13 cellular contexts compared by ENCODE assay signal in genomic region chr3:116148881-116149530, GRCh38.
A peak's percentile ranks its signal among the peaks of the same experiment; 100 is the strongest.
DNase-seq lines count a peak whose midpoint lies in the region; FAIRE-seq and TF ChIP-seq lines count a peak whose summit lies in the region.
"Had no signal": no experiment of that assay in that cellular context is flagged by ENCODE, and none has a peak within 500 bp of the region (broad histone marks: within the 10 kb centered on the region; RNA-seq: fewer than 3 reads in every experiment).

No MANE protein-coding gene starts in this region.

- no peaks in the 10 kb centered on the region for H3K9me2 ChIP-seq in Karpas-422 (replicated peaks; ENCODE audit: insufficient read depth, low read length)

- H4K20me1 ChIP-seq in H1 (replicated peaks in 1 of 2; ENCODE audit: control insufficient read depth in 1 of 2, insufficient read depth in 2 of 2, low read length in 2 of 2) (no peaks in the 10 kb centered on the region), Karpas-422 (ENCODE audit: insufficient read depth, low read depth, low read length) (no peaks in the 10 kb centered on the region)

- POLR2A ChIA-PET in H1 (lab: Charles Lee; ENCODE audit: partially characterized antibody) = no interaction called here

- H2BK5ac ChIP-seq in H1 (ENCODE audit: low read depth, low read length) = no peak overlapping the region

- H4K5ac ChIP-seq in H1 (ENCODE audit: insufficient read length, low read depth, low read length) = no peak overlapping the region

- H3K27me3 ChIP-seq in H1 (replicated peaks in 1 of 4; ENCODE audit: control insufficient read depth in 3 of 4, extremely low read depth in 1 of 4, insufficient read depth in 3 of 4, low read length in 3 of 4) (no peaks in the 10 kb centered on the region), Karpas-422 (ENCODE audit: low read length) (no peaks in the 10 kb centered on the region)

- no peak overlapping the region for H4K8ac ChIP-seq in H1 (ENCODE audit: extremely low read depth, insufficient read depth, low read length)

- no peak for TF ChIP-seq RAD21 in H1 (IDR thresholded peaks at IDR 0.05 in 1 of 2, conservative IDR thresholded peaks at IDR 0.05 in 1 of 2; ENCODE audit: low read depth in 2 of 2, low read length in 2 of 2)

- H2BK120ac ChIP-seq in H1 (replicated peaks; ENCODE audit: low read depth, low read length) = no peak overlapping the region

- H3K79me1 ChIP-seq in H1 (ENCODE audit: low read depth, low read length) = no peaks in the 10 kb centered on the region

- FAIRE-seq in H1 (lab: Jason Lieb, UNC) = no peak
- no peak for FAIRE-seq in D721Med (lab: Jason Lieb, UNC)

- H3K36me3 ChIP-seq in H1 (ENCODE audit: control insufficient read depth in 2 of 4, insufficient read depth in 4 of 4, low read length in 3 of 4) = peaks cover 0 to 3% (median 0%) of the 10 kb centered on the region in 4 experiments; a peak in 2 of 8 replicates
- H3K36me3 ChIP-seq in Karpas-422 (ENCODE audit: insufficient read depth, low read length) = no peaks in the 10 kb centered on the region

- no peak overlapping the region for H3K56ac ChIP-seq in H1 (replicated peaks; ENCODE audit: insufficient read length, low read depth, low read length)

- 0 out of 2 replicates have a peak overlapping the region, but pooled peaks have one; percentile 34 for H2BK12ac ChIP-seq in H1 (ENCODE audit: low read depth, low read length)

- H3K23me2 ChIP-seq in H1 (ENCODE audit: low read depth, low read length) = no peaks in the 10 kb centered on the region

- CTCF ChIA-PET in H1 (lab: Charles Lee; ENCODE audit: partially characterized antibody) = interaction anchor here (0.8 to 1.8 kb wide), 3 partner anchors 9 to 368 kb away, joined by 3 to 6 read pairs (median 5); no protein-coding TSS in a partner anchor

- no peak overlapping the region for H3K14ac ChIP-seq in H1 (ENCODE audit: insufficient read length)

- H3K79me2 ChIP-seq in H1 (ENCODE audit: control insufficient read depth in 1 of 2, insufficient read depth in 2 of 2, low read length in 2 of 2) = no peaks in the 10 kb centered on the region
- no peaks in the 10 kb centered on the region for H3K79me2 ChIP-seq in Karpas-422 (ENCODE audit: low read length)

- DNase-seq in H4 (ENCODE audit: low spot score) = peak; percentile 73
- DNase-seq in NCI-H2227 (lab: John Stamatoyannopoulos, UW; ENCODE audit: unreplicated experiment) = peak; percentile 36
- no peak for DNase-seq in H1 (ENCODE audit: low read depth in 1 of 2, low spot score in 2 of 2)
- DNase-seq in renal cortical epithelial cell (ENCODE audit: low read depth) = peak; percentile 87
- no peak for DNase-seq in D721Med (ENCODE audit: insufficient read length, low spot score)
- no peak for DNase-seq in Karpas-422
- DNase-seq in D341Med (ENCODE audit: low spot score) = no peak
- DNase-seq: activated CD4-positive, alpha-beta T cell treated with anti-CD3 and anti-CD28 coated beads, Interleukin-2, amount 10 ng/mL, durations not matched to agents 7 days and 5 days; activated naive CD4-positive, alpha-beta T cell treated with anti-CD3 and anti-CD28 coated beads, Interleukin-2, amount 50 U/mL, for 16 hours; DMS79; mucosa of descending colon; NCI-H526 treated with DMSO at 0.1 percent for 48 hours; stimulated activated CD8-positive, alpha-beta memory T cell treated with anti-CD3 and anti-CD28 coated beads, Interleukin-4, amount 100 ng/mL, for 48 hours had no signal

- H3K9me3 ChIP-seq in H1 (ENCODE audit: insufficient read depth in 2 of 2, low read depth in 1 of 2, low read length in 1 of 2) = peaks cover 4 to 7% of the 10 kb centered on the region in 2 experiments; a peak in 3 of 4 replicates
- 0 out of 2 replicates have a peak, but pooled peaks cover 3% of the 10 kb centered on the region for H3K9me3 ChIP-seq in Karpas-422 (ENCODE audit: low read length)
- H3K9me3 ChIP-seq: mucosa of descending colon had no signal

- no peak overlapping the region for H3K23ac ChIP-seq in H1 (ENCODE audit: insufficient read length)

- WGBS in H1 (ENCODE audit: extremely low coverage in 1 of 2, insufficient coverage in 1 of 2, insufficient read length in 1 of 2, insufficient replicate concordance in 2 of 2, low coverage in 1 of 2, low lambda C conversion rate in 2 of 2, missing lambda C conversion rate in 1 of 2), 2 experiments = 87% methylated on average over 4 of the region's 4 CpGs; no CpG with 5 or more reads in 1 of the 2 experiments

- H3K27ac ChIP-seq in H1 (ENCODE audit: low read depth, low read length) = no peak overlapping the region
- no peak overlapping the region for H3K27ac ChIP-seq in Karpas-422 (ENCODE audit: low read length)

- no peak overlapping the region for H3K4ac ChIP-seq in H1 (replicated peaks; ENCODE audit: insufficient read length, low read depth, low read length)

- no peak for TF ChIP-seq CTCF in H1 (IDR thresholded peaks at IDR 0.05; ENCODE audit: control extremely low read depth in 1 of 3, insufficient read depth in 1 of 3, low read depth in 1 of 3, low read length in 3 of 3)
- no peak for TF ChIP-seq CTCF in D721Med (IDR thresholded peaks at IDR 0.05; ENCODE audit: insufficient read depth, missing control alignments)

- H3K4me1 ChIP-seq in H1 (replicated peaks in 1 of 4; ENCODE audit: control insufficient read depth in 3 of 4, insufficient read depth in 4 of 4, low read length in 3 of 4) (peaks cover 0 to 5% (median 1%) of the 10 kb centered on the region in 4 experiments; a peak in 1 of 7 replicates), Karpas-422 (ENCODE audit: low read length) (no peaks in the 10 kb centered on the region)

- no peak overlapping the region for H4K91ac ChIP-seq in H1 (replicated peaks; ENCODE audit: insufficient read length, low read length)

- H3K4me2 ChIP-seq in H1 (ENCODE audit: insufficient read depth in 1 of 2, low read depth in 2 of 2, low read length in 2 of 2) (no peak overlapping the region), Karpas-422 (ENCODE audit: low read depth, low read length, poor library complexity, severe bottlenecking) (no peak overlapping the region)

- H3K4me3 ChIP-seq in H1 (ENCODE audit: extremely low read depth in 1 of 4, insufficient read depth in 2 of 4, low read depth in 3 of 4, low read length in 4 of 4) (no peak overlapping the region), Karpas-422 (ENCODE audit: low read length) (no peak overlapping the region)
- H3K4me3 ChIP-seq: mucosa of descending colon had no signal

- no peak for TF ChIP-seq POLR2A in H1 (IDR thresholded peaks at IDR 0.05; ENCODE audit: control extremely low read depth in 1 of 2, low read depth in 2 of 2, low read length in 2 of 2)

- TF ChIP-seq EP300 in H1 (IDR thresholded peaks at IDR 0.05; ENCODE audit: borderline replicate concordance in 1 of 2, low read depth in 2 of 2, low read length in 2 of 2) = no peak

- H2AFZ ChIP-seq in H1 (ENCODE audit: low read length) = no peak overlapping the region
- no peak overlapping the region for H2AFZ ChIP-seq in Karpas-422 (ENCODE audit: low read length)

- H2BK15ac ChIP-seq in H1 (ENCODE audit: low read length) = no peak overlapping the region

- H3K9ac ChIP-seq in H1 (replicated peaks in 1 of 4; ENCODE audit: extremely low read depth in 1 of 4, low read depth in 3 of 4, low read length in 3 of 4) (no peak overlapping the region), Karpas-422 (ENCODE audit: low read length) (no peak overlapping the region)

- no peak overlapping the region for H3K18ac ChIP-seq in H1 (ENCODE audit: extremely low read depth, low read length)

- H2AK5ac ChIP-seq in H1 (ENCODE audit: low read depth, low read length) = no peak overlapping the region

- H2BK20ac ChIP-seq in H1 (ENCODE audit: low read length) = no peak overlapping the region

TF ChIP-seq in H1, 55 proteins besides CTCF, POLR2A, EP300 and RAD21 (continues in another document):
- TF ChIP-seq RNF2 (IDR thresholded peaks at IDR 0.05; ENCODE audit: borderline replicate concordance, low read depth, low read length, missing control alignments, poor library complexity, severe bottlenecking) = no peak

Comparison
In these comparisons a context has a peak if more than half of its experiments do, and no peak if none do; other contexts are left out.
1. DNase-seq: peak in H4 (single experiment), NCI-H2227 (single experiment) and renal cortical epithelial cell (single experiment); none in H1 (0 of 2), D721Med (single experiment), Karpas-422 (single experiment) and D341Med (single experiment).